ENCODE assay signal across 15 cellular contexts in the genomic region with DNA sequence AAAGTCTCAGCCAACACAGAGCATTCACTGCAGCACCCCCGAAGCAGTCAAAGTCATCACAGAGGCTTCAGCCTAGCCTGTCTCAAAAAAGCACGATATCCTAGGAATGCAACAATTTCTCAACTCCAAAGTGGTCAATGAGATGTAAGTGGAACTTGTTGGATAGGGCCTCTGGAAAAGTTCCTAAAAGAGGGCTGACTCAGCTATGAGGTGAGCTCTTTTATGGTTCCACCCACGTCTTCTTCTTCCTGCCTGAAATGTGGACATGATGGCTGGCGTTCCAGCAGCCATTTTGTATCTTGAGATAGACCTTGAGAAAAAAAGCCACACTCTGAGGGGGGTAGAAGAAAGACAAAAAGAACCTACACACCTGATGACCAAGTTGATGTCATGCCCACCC. TPM values are rescaled to one million over a fixed set of nuclear protein-coding genes. Genes with fewer than 3 reads are reported as not detected.
DNase-seq lines count a peak whose midpoint lies in the region; ATAC-seq, FAIRE-seq and TF ChIP-seq lines count a peak whose summit lies in the region.
"Had no signal": no experiment of that assay in that cellular context is flagged by ENCODE, and none has a peak within 500 bp of the region (broad histone marks: within the 10 kb centered on the region; RNA-seq: fewer than 3 reads in every experiment).

No MANE protein-coding gene starts in this region.

- H3K27ac Mint-ChIP-seq in astrocyte (ENCODE audit: unreplicated experiment): no peak overlapping the region
- H3K27ac Mint-ChIP-seq: neural progenitor cell had no signal

- CTCF ChIA-PET in A549 (lab: Yijun Ruan, JAX): interaction anchor here (0.9 to 3.5 kb wide), 3 partner anchors 19 to 159 kb away, joined by 3 to 26 read pairs (median 12); no protein-coding TSS in a partner anchor
- CTCF ChIA-PET in HEK293 (lab: Yijun Ruan, JAX): interaction anchor here (3.2 kb wide), 1 partner anchor 10 kb away, joined by 24 read pairs; no protein-coding TSS in a partner anchor

- in situ Hi-C loops in HAP-1 (cut with MboI; ENCODE audit: low sequenced_read_pairs): no loop called here

- no peak overlapping the region for H2AFZ ChIP-seq in astrocyte (ENCODE audit: low read depth, low read length)
- H2AFZ ChIP-seq: neural progenitor cell had no signal

- peak in 1 of 2 experiments; percentile 23 for DNase-seq in A549 (ENCODE audit: low read depth in 1 of 2, low spot score in 1 of 2)
- DNase-seq in astrocyte (ENCODE audit: low read depth): peak; percentile 94
- peak; percentile 90 to 91 for DNase-seq in foreskin fibroblast
- DNase-seq in SHP77 treated with DMSO at 0.1 percent for 48 hours (lab: John Stamatoyannopoulos, UW): no peak
- DNase-seq in HAP-1 (ENCODE audit: low spot score in 2 of 2): no peak
- no peak for DNase-seq in ascending aorta (ENCODE audit: low spot score in 2 of 2)
- no peak for DNase-seq in omental fat pad (ENCODE audit: low spot score)
- DNase-seq: NCI-H1048 had no signal

- ATAC-seq in A549 (no peak), omental fat pad (ENCODE audit: low FRiP score) (no peak)

- H3K4me3 ChIP-seq in A549 (no peak overlapping the region), HEK293 (ENCODE audit: low read depth, low read length) (no peak overlapping the region), astrocyte (ENCODE audit: insufficient read depth, low read depth, low read length) (no peak overlapping the region), foreskin fibroblast (ENCODE audit: low read depth in 1 of 2, low read length in 2 of 2) (no peak overlapping the region), HAP-1 (no peak overlapping the region), ascending aorta (no peak overlapping the region)
- H3K4me3 ChIP-seq: lung, neural progenitor cell, smooth muscle cell had no signal

- H3K4me3 Mint-ChIP-seq in astrocyte (ENCODE audit: unreplicated experiment): no peak overlapping the region
- H3K4me3 Mint-ChIP-seq: central memory CD8-positive, alpha-beta T cell; neural progenitor cell had no signal

- peaks cover 6% of the 10 kb centered on the region for H3K9me3 Mint-ChIP-seq in astrocyte (ENCODE audit: unreplicated experiment)

- H4K20me1 ChIP-seq in astrocyte (ENCODE audit: insufficient read depth, low read length): no peaks in the 10 kb centered on the region

- FAIRE-seq in A549 (lab: Jason Lieb, UNC): no peak
- peak; percentile 84 for FAIRE-seq in astrocyte (lab: Jason Lieb, UNC)
- FAIRE-seq: A204.1, endometrium had no signal

- no peak overlapping the region for H3K9ac ChIP-seq in astrocyte (ENCODE audit: low read length)
- H3K9ac ChIP-seq: neural progenitor cell had no signal

- H3K4me1 Mint-ChIP-seq in astrocyte (ENCODE audit: low read depth, unreplicated experiment): peaks cover 34% of the 10 kb centered on the region
- H3K4me1 Mint-ChIP-seq: neural progenitor cell had no signal

- H3K4me2 ChIP-seq in A549 (peak overlapping the region; percentile 24; the same call in 1 of the 3 replicates), astrocyte (ENCODE audit: low read length) (no peak overlapping the region)
- H3K4me2 ChIP-seq: neural progenitor cell, smooth muscle cell had no signal

- H3K9me3 ChIP-seq in A549: peaks cover 3% of the 10 kb centered on the region; the same call in 1 of the 3 replicates
- H3K9me3 ChIP-seq in HEK293 (ENCODE audit: control insufficient read depth, insufficient read depth, low read depth, low read length): no peaks in the 10 kb centered on the region
- peaks cover 3% of the 10 kb centered on the region for H3K9me3 ChIP-seq in astrocyte (ENCODE audit: insufficient read depth, low read depth, low read length)
- H3K9me3 ChIP-seq in HAP-1: no peaks in the 10 kb centered on the region
- no peaks in the 10 kb centered on the region for H3K9me3 ChIP-seq in ascending aorta

- H3K27me3 Mint-ChIP-seq in astrocyte (ENCODE audit: low read depth, unreplicated experiment): no peaks in the 10 kb centered on the region

- no peaks in the 10 kb centered on the region for H3K36me3 Mint-ChIP-seq in astrocyte (ENCODE audit: low read depth, unreplicated experiment)
- H3K36me3 Mint-ChIP-seq: neural progenitor cell had no signal

- TF ChIP-seq EP300 in A549 (IDR thresholded peaks at IDR 0.05): no peak

- TF ChIP-seq RAD21 in A549 (conservative IDR thresholded peaks at IDR 0.05 in 1 of 2, IDR thresholded peaks at IDR 0.05 in 1 of 2): no peak

- H3K36me3 ChIP-seq in HEK293 (ENCODE audit: control insufficient read depth in 2 of 2, insufficient read depth in 1 of 2, low read length in 2 of 2): no peaks in the 10 kb centered on the region
- H3K36me3 ChIP-seq in astrocyte (ENCODE audit: insufficient read depth, low read length): no peaks in the 10 kb centered on the region
- no peaks in the 10 kb centered on the region for H3K36me3 ChIP-seq in HAP-1 (replicated peaks)
- H3K36me3 ChIP-seq in ascending aorta: no peaks in the 10 kb centered on the region
- H3K36me3 ChIP-seq: neural progenitor cell had no signal

- TF ChIP-seq CTCF in A549 (IDR thresholded peaks at IDR 0.05) (no peak), HEK293 (tag by site-specific recombination; IDR thresholded peaks at IDR 0.05) (no peak), astrocyte (IDR thresholded peaks at IDR 0.05; ENCODE audit: insufficient read depth, low read depth, low read length) (no peak), foreskin fibroblast (IDR thresholded peaks at IDR 0.05; ENCODE audit: low read depth, low read length) (no peak), ascending aorta (IDR thresholded peaks at IDR 0.05) (no peak), omental fat pad (IDR thresholded peaks at IDR 0.05) (no peak)

- H3K27ac ChIP-seq in A549 (peak overlapping the region; percentile 11 to 63; a peak in 3 of 6 replicates), HEK293 (ENCODE audit: extremely low read depth, low read depth, low read length) (no peak overlapping the region), astrocyte (ENCODE audit: low read depth, low read length) (peak overlapping the region; percentile 49), ascending aorta (no peak overlapping the region)
- H3K27ac ChIP-seq: neural progenitor cell had no signal

- intact Hi-C loops in ascending aorta (cut with DNase I): no loop called here

- H3K27me3 ChIP-seq in astrocyte (ENCODE audit: insufficient read depth, low read length) (no peaks in the 10 kb centered on the region), HAP-1 (ENCODE audit: low read depth) (no peaks in the 10 kb centered on the region), ascending aorta (no peaks in the 10 kb centered on the region)
- H3K27me3 ChIP-seq: neural progenitor cell had no signal

- H3K4me1 ChIP-seq in A549 (peaks cover 28% of the 10 kb centered on the region), HEK293 (ENCODE audit: control insufficient read depth, insufficient read depth, low read length) (peaks cover 10% of the 10 kb centered on the region), astrocyte (ENCODE audit: insufficient read depth, low read length) (peaks cover 31% of the 10 kb centered on the region), HAP-1 (peaks cover 5% of the 10 kb centered on the region), ascending aorta (peaks cover 2% of the 10 kb centered on the region in 2 donors)
- H3K4me1 ChIP-seq: neural progenitor cell had no signal

- 81% methylated on average over 4 of the region's 4 CpGs for WGBS in A549 (ENCODE audit: missing lambda C conversion rate)

- TF ChIP-seq POLR2A in A549 (IDR thresholded peaks at IDR 0.05; ENCODE audit: low read length): no peak

- H3K79me2 ChIP-seq in astrocyte (ENCODE audit: insufficient read depth, low read length): no peaks in the 10 kb centered on the region

- POLR2A ChIA-PET in A549 (lab: Yijun Ruan, JAX): no interaction called here
- POLR2A ChIA-PET in HEK293 (lab: Yijun Ruan, JAX): no interaction called here

TF ChIP-seq in A549, 52 proteins besides CTCF, POLR2A, EP300 and RAD21:
- TF ChIP-seq ESRRA (IDR thresholded peaks at IDR 0.05; ENCODE audit: borderline replicate concordance, low read length) (no peak), HOXB13 (CRISPR knock-in tag; IDR thresholded peaks at IDR 0.05; ENCODE audit: low read depth) (0 out of 2 replicates have a peak, but pooled peaks have one; percentile 17)

TF ChIP-seq in HEK293, 187 proteins besides CTCF, POLR2A, EP300 and RAD21:
- TF ChIP-seq KLF7 (tag by site-specific recombination; IDR thresholded peaks at IDR 0.05; ENCODE audit: borderline replicate concordance) (no peak), ZNF292 (tag by site-specific recombination; IDR thresholded peaks at IDR 0.05; ENCODE audit: borderline replicate concordance, low read depth) (no peak), SP2 (tag by site-specific recombination; IDR thresholded peaks at IDR 0.05) (no peak), SETDB1 (IDR thresholded peaks at IDR 0.05; ENCODE audit: insufficient read length, low read length) (peak; percentile 79)
- TF ChIP-seq, protein P1, sequence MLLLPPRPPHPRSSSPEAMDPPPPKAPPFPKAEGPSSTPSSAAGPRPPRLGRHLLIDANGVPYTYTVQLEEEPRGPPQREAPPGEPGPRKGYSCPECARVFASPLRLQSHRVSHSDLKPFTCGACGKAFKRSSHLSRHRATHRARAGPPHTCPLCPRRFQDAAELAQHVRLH (tag by site-specific recombination; IDR thresholded peaks at IDR 0.05): peak; percentile 85

RNA-seq across cellular contexts. Expression of gene TRIO, which starts 32.5 kb away (rescaled TPM):
- 79.0 and 91.2 TPM in 2 replicates for polyA plus RNA-seq in A549 (2011; rRNA removed)
- 63.7 and 64.8 TPM in 2 replicates for polyA plus RNA-seq in A549 (2012; cell fraction: cytosol; rRNA removed)
- 217 and 257 TPM in 2 replicates for polyA plus RNA-seq in A549 (2012; cell fraction: nucleus; rRNA removed)
- polyA plus RNA-seq in A549 (2017; fragmentation: RNase III; extraction: RNeasy Plus Mini Kit Qiagen cat#74134 plus additional on column Dnase treatment): 47.5 to 57.9 TPM (median 48.1 TPM) in 3 replicates
- 263 and 307 TPM in 2 replicates for polyA minus RNA-seq in A549 (2011; rRNA and poly(A)+ RNA removed)
- total RNA-seq in astrocyte: 291 and 347 TPM in 2 replicates
- total RNA-seq in ascending aorta: 262 TPM
- total RNA-seq in omental fat pad: 100 to 1,000 TPM; 125 to 370 (median 193) TPM

Comparison
In these comparisons a context has a peak if more than half of its experiments do, and no peak if none do; other contexts are left out.
1. DNase-seq: peak in astrocyte (single experiment) and foreskin fibroblast (2 of 2); none in SHP77 treated with DMSO at 0.1 percent for 48 hours (single experiment), HAP-1 (0 of 2), ascending aorta (0 of 2) and omental fat pad (single experiment).
2. H3K27ac ChIP-seq: peak in A549 (2 of 2) and astrocyte (single experiment); none in HEK293 (single experiment) and ascending aorta (0 of 2).